8 cellular contexts compared by ENCODE assay signal in genomic region chr4:85777908-85778808, GRCh38.
A peak's percentile ranks its signal among the peaks of the same experiment; 100 is the strongest.
DNase-seq lines count a peak whose midpoint lies in the region; ATAC-seq, FAIRE-seq and TF ChIP-seq lines count a peak whose summit lies in the region.

No MANE protein-coding gene starts in this region.

- H3K27ac ChIP-seq in A549 (peak overlapping the region; percentile 42 to 67; a peak in 5 of 6 replicates), epithelial cell of prostate (peak overlapping the region; percentile 48), skeletal muscle tissue (ENCODE audit: low read depth, low read length) (peak overlapping the region; percentile 48)

- peak overlapping the region; percentile 22; the same call in 2 of the 3 replicates for H3K4me3 ChIP-seq in A549
- peak overlapping the region in 1 of 3 donors; percentile 70 for H3K4me3 ChIP-seq in skeletal muscle tissue (ENCODE audit: low read length in 3 of 3)

- no peak for TF ChIP-seq CTCF in A549 (IDR thresholded peaks at IDR 0.05)

- POLR2A ChIA-PET in A549 (lab: Yijun Ruan, JAX) = no interaction called here

- H3K9me3 ChIP-seq in A549 = no peaks in the 10 kb centered on the region
- no peaks in the 10 kb centered on the region for H3K9me3 ChIP-seq in skeletal muscle tissue (ENCODE audit: control insufficient read depth in 3 of 3, low read length in 3 of 3)

- no peak for TF ChIP-seq RAD21 in A549 (conservative IDR thresholded peaks at IDR 0.05 in 1 of 2, IDR thresholded peaks at IDR 0.05 in 1 of 2)

- peak overlapping the region; percentile 65 for H3K4me2 ChIP-seq in A549

- peak overlapping the region in 1 of 3 donors; percentile 63 for H3K9ac ChIP-seq in skeletal muscle tissue (ENCODE audit: low read depth in 1 of 3, low read length in 3 of 3)

- no peak for TF ChIP-seq EP300 in A549 (IDR thresholded peaks at IDR 0.05)

- CTCF ChIA-PET in A549 (lab: Yijun Ruan, JAX) = interaction anchor here (1.1 to 1.6 kb wide), 2 partner anchors 19 to 186 kb away, joined by 3 to 6 read pairs; no protein-coding TSS in a partner anchor

- in situ Hi-C loops in KBM-7 (cut with MboI; ENCODE audit: low pct_unique_long_range_greater_than_20kb, low sequenced_read_pairs) = no loop called here

- ATAC-seq in A549 (peak in 1 of 2 experiments; percentile 58; a peak in 2 of 6 replicates), GM21360 (IDR thresholded peaks at IDR 0.05; ENCODE audit: unreplicated experiment) (peak; percentile 92), HG03565 (IDR thresholded peaks at IDR 0.05; ENCODE audit: unreplicated experiment) (peak; percentile 79)

- DNase-seq in A549 (ENCODE audit: low read depth in 1 of 2, low spot score in 1 of 2) (no peak), epithelial cell of prostate (ENCODE audit: low read depth, low spot score) (no peak), NCI-H1694 (lab: John Stamatoyannopoulos, UW) (no peak), KBM-7 (no peak), T-helper 9 cell (no peak)

- peaks cover 20% of the 10 kb centered on the region; the same call in 2 of the 3 replicates for H3K4me1 ChIP-seq in A549
- H3K4me1 ChIP-seq in skeletal muscle tissue (ENCODE audit: control insufficient read depth in 3 of 3, insufficient read depth in 3 of 3, low read length in 3 of 3) = peaks cover 0 to 10% (median 8%) of the 10 kb centered on the region in 3 donors

- WGBS in A549 (ENCODE audit: missing lambda C conversion rate) = 41% methylated on average over 3 of the region's 3 CpGs

- H3K27me3 ChIP-seq in skeletal muscle tissue (ENCODE audit: control insufficient read depth in 3 of 3, insufficient read depth in 3 of 3, low read length in 3 of 3) = no peaks in the 10 kb centered on the region

- TF ChIP-seq POLR2A in A549 (IDR thresholded peaks at IDR 0.05; ENCODE audit: low read length) = no peak

- no peaks in the 10 kb centered on the region for H3K36me3 ChIP-seq in skeletal muscle tissue (ENCODE audit: control insufficient read depth in 3 of 3, insufficient read depth in 3 of 3, low read length in 3 of 3)

- no peak for FAIRE-seq in A549 (lab: Jason Lieb, UNC)

TF ChIP-seq in A549, 52 proteins besides CTCF, POLR2A, EP300 and RAD21:
- no peak for TF ChIP-seq MAX (IDR thresholded peaks at IDR 0.05)
- TF ChIP-seq NPAS2 (CRISPR knock-in tag; IDR thresholded peaks at IDR 0.05; ENCODE audit: borderline replicate concordance) = no peak
- TF ChIP-seq FOSL2 (IDR thresholded peaks at IDR 0.05) = no peak
- TF ChIP-seq FOSL2 (CRISPR knock-in tag; IDR thresholded peaks at IDR 0.05) = no peak
- TF ChIP-seq, protein P1, sequence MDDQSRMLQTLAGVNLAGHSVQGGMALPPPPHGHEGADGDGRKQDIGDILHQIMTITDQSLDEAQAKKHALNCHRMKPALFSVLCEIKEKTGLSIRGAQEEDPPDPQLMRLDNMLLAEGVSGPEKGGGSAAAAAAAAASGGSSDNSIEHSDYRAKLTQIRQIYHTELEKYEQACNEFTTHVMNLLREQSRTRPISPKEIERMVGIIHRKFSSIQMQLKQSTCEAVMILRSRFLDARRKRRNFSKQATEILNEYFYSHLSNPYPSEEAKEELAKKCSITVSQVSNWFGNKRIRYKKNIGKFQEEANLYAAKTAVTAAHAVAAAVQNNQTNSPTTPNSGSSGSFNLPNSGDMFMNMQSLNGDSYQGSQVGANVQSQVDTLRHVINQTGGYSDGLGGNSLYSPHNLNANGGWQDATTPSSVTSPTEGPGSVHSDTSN (IDR thresholded peaks at IDR 0.05) = no peak
- TF ChIP-seq CBX8 (IDR thresholded peaks at IDR 0.05) = no peak
- TF ChIP-seq KDM1A (IDR thresholded peaks at IDR 0.05; ENCODE audit: low read depth) = no peak
- TF ChIP-seq NFE2L2 (conservative IDR thresholded peaks at IDR 0.05; ENCODE audit: low read length) = no peak
- TF ChIP-seq FOSB (CRISPR knock-in tag; IDR thresholded peaks at IDR 0.05) = no peak
- no peak for TF ChIP-seq CEBPB (IDR thresholded peaks at IDR 0.05)
- TF ChIP-seq HMGXB4 (CRISPR knock-in tag; IDR thresholded peaks at IDR 0.05; ENCODE audit: borderline replicate concordance) = no peak
- no peak for TF ChIP-seq ZFP36 (IDR thresholded peaks at IDR 0.05; ENCODE audit: borderline replicate concordance, partially characterized antibody)
- no peak for TF ChIP-seq SMC3 (IDR thresholded peaks at IDR 0.05)
- TF ChIP-seq CHD4 (IDR thresholded peaks at IDR 0.05; ENCODE audit: borderline replicate concordance) = no peak
- no peak for TF ChIP-seq NR3C1 (IDR thresholded peaks at IDR 0.05)
- TF ChIP-seq TFCP2L1 (CRISPR knock-in tag; IDR thresholded peaks at IDR 0.05) = no peak
- TF ChIP-seq RNF2 (IDR thresholded peaks at IDR 0.05; ENCODE audit: borderline replicate concordance, low read depth) = no peak
- no peak for TF ChIP-seq BHLHE40 (IDR thresholded peaks at IDR 0.05; ENCODE audit: low read depth, low read length)
